In the genomic region with DNA sequence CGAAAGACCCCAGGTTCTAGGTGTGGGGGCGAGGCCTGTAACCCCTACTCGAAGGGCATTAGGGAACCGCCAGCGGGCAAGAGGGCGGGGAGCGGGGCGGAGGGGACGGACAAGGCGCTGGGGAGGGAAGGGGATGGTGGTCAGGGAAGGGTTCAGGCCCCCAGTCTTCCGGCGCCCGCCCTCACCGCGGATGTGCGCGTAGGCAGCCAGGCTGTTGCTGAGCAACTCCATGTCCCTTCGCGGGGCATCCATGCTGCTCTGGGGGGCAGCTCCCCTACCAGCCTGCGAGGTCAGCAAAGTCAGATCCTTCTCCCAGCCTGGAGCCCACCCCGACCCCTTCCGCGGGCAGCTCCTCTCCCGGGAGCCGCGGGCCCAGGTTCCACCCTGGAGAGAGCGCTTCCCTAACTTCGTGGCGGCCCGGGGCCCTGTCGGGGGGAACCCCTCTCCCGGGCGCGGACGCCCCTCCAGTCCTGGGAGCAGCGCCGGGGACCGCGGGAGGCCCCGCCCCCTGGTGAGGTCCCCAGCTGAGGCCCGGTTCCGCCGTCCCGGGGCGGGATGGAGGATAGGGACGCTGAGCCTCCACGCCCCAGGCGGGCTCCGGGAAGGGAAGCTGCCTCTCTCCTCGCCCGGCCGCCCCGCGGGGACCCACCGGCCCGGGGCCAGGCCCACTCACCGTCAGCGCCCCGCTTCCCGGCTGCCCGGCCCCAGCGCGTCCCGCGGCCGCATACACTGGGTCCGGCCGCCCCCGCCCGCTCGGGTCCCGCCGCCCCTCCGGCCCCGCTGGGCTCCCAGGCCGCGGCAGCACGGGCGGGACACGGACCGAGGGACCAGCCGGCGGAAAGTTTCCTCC, we compare ENCODE assay signal across 8 cellular contexts. TPM values are rescaled to one million over a fixed set of nuclear protein-coding genes. Genes with fewer than 3 reads are reported as not detected.
A peak's percentile ranks its signal among the peaks of the same experiment; 100 is the strongest.
DNase-seq lines count a peak whose midpoint lies in the region; ATAC-seq and TF ChIP-seq lines count a peak whose summit lies in the region.

No MANE protein-coding gene starts in this region.

- H3K4me3 ChIP-seq in HL-60 (replicated peaks; ENCODE audit: insufficient read depth, low read length): peak overlapping the region; percentile 52
- peak overlapping the region; percentile 64 for H3K4me3 ChIP-seq in fibroblast of pulmonary artery (replicated peaks; ENCODE audit: low read depth, low read length)

- peaks cover 47% of the 10 kb centered on the region for H3K4me1 Mint-ChIP-seq in activated CD8-positive, alpha-beta memory T cell treated with anti-CD3 and anti-CD28 coated beads, Interleukin-2, amount 10 ng/mL, durations not matched to agents 7 days and 5 days
- peaks cover 56% of the 10 kb centered on the region for H3K4me1 Mint-ChIP-seq in nephron progenitor cell

- H3K27ac Mint-ChIP-seq in activated CD8-positive, alpha-beta memory T cell treated with anti-CD3 and anti-CD28 coated beads, Interleukin-2, amount 10 ng/mL, durations not matched to agents 7 days and 5 days: peak overlapping the region; percentile 70
- H3K27ac Mint-ChIP-seq in nephron progenitor cell: no peak overlapping the region

- TF ChIP-seq CTCF in HL-60 (IDR thresholded peaks at IDR 0.05; ENCODE audit: insufficient read depth, low read length) (no peak), fibroblast of pulmonary artery (IDR thresholded peaks at IDR 0.05; ENCODE audit: low read length, missing control alignments) (no peak), nephron progenitor cell (IDR thresholded peaks at IDR 0.05) (no peak)

- H3K27ac ChIP-seq in HL-60 (replicated peaks): no peak overlapping the region

- H3K27me3 Mint-ChIP-seq in activated CD8-positive, alpha-beta memory T cell treated with anti-CD3 and anti-CD28 coated beads, Interleukin-2, amount 10 ng/mL, durations not matched to agents 7 days and 5 days: peaks cover 8% of the 10 kb centered on the region
- peaks cover 17% of the 10 kb centered on the region for H3K27me3 Mint-ChIP-seq in nephron progenitor cell (ENCODE audit: low read depth, poor library complexity)

- no peaks in the 10 kb centered on the region for H3K36me3 Mint-ChIP-seq in activated CD8-positive, alpha-beta memory T cell treated with anti-CD3 and anti-CD28 coated beads, Interleukin-2, amount 10 ng/mL, durations not matched to agents 7 days and 5 days
- H3K36me3 Mint-ChIP-seq in nephron progenitor cell (ENCODE audit: low read depth): peaks cover 6% of the 10 kb centered on the region

- H3K27me3 ChIP-seq in HL-60 (ENCODE audit: insufficient read depth, poor library complexity, severe bottlenecking): peaks cover 9% of the 10 kb centered on the region

- DNase-seq in EH (ENCODE audit: low read depth) (peak; percentile 80), HL-60 (ENCODE audit: low read depth in 1 of 2, low spot score in 1 of 2) (no peak), fibroblast of pulmonary artery (ENCODE audit: low read depth) (peak; percentile 67), nephron progenitor cell (peak; percentile 65), middle frontal gyrus (ENCODE audit: extremely low spot score, low spot score) (no peak), NCI-H2081 (lab: John Stamatoyannopoulos, UW) (no peak), HK-2 (ENCODE audit: unreplicated experiment) (no peak)
- peak; percentile 76 for DNase-seq in activated CD8-positive, alpha-beta memory T cell treated with anti-CD3 and anti-CD28 coated beads, Interleukin-2, amount 10 ng/mL, durations not matched to agents 7 days and 5 days

- ATAC-seq in activated CD8-positive, alpha-beta memory T cell treated with anti-CD3 and anti-CD28 coated beads, Interleukin-2, amount 10 ng/mL, durations not matched to agents 7 days and 5 days: peak; percentile 56

- CTCF ChIA-PET in activated CD8-positive, alpha-beta memory T cell treated with anti-CD3 and anti-CD28 coated beads, Interleukin-2, amount 10 ng/mL, durations not matched to agents 7 days and 5 days (lab: Charles Lee): interaction anchor here (0.9 to 3.3 kb wide), 11 partner anchors 11 to 216 kb away, joined by 3 to 19 read pairs (median 4); a partner anchor contains a TSS

- H3K9me3 Mint-ChIP-seq in activated CD8-positive, alpha-beta memory T cell treated with anti-CD3 and anti-CD28 coated beads, Interleukin-2, amount 10 ng/mL, durations not matched to agents 7 days and 5 days (ENCODE audit: low read depth): no peaks in the 10 kb centered on the region
- no peaks in the 10 kb centered on the region for H3K9me3 Mint-ChIP-seq in nephron progenitor cell

- peak overlapping the region; percentile 71 for H3K4me3 Mint-ChIP-seq in activated CD8-positive, alpha-beta memory T cell treated with anti-CD3 and anti-CD28 coated beads, Interleukin-2, amount 10 ng/mL, durations not matched to agents 7 days and 5 days
- H3K4me3 Mint-ChIP-seq in nephron progenitor cell: peak overlapping the region; percentile 79

RNA-seq across cellular contexts. Expression of a gene that starts 0.4 kb away (rescaled TPM):
- total RNA-seq in activated CD8-positive, alpha-beta memory T cell treated with anti-CD3 and anti-CD28 coated beads, Interleukin-2, amount 10 ng/mL, durations not matched to agents 7 days and 5 days: 10 to 100 TPM; 16.4 to 23.9 TPM

RNA-seq across cellular contexts. Expression of a gene that starts 16.8 kb away (rescaled TPM):
- 10 to 100 TPM in 1 of 2 experiments, 1 to 10 TPM in 1; 5.5 to 11.0 TPM for total RNA-seq in activated CD8-positive, alpha-beta memory T cell treated with anti-CD3 and anti-CD28 coated beads, Interleukin-2, amount 10 ng/mL, durations not matched to agents 7 days and 5 days

Comparison
In these comparisons a context has a peak if more than half of its experiments do, and no peak if none do; other contexts are left out.
1. DNase-seq: peak in EH (single experiment), activated CD8-positive, alpha-beta memory T cell treated with anti-CD3 and anti-CD28 coated beads, Interleukin-2, amount 10 ng/mL, durations not matched to agents 7 days and 5 days (single experiment), fibroblast of pulmonary artery (single experiment) and nephron progenitor cell (single experiment); none in HL-60 (0 of 2), middle frontal gyrus (single experiment), NCI-H2081 (0 of 2) and HK-2 (single experiment).